ENCODE assay signal across 9 cellular contexts in genomic region chrX:129925305-129926092, GRCh38. TPM values are rescaled to one million over a fixed set of nuclear protein-coding genes. Genes with fewer than 3 reads are reported as not detected.
A peak's percentile ranks its signal among the peaks of the same experiment; 100 is the strongest.
DNase-seq lines count a peak whose midpoint lies in the region; ATAC-seq and TF ChIP-seq lines count a peak whose summit lies in the region.
"Had no signal": no experiment of that assay in that cellular context is flagged by ENCODE, and none has a peak within 500 bp of the region (broad histone marks: within the 10 kb centered on the region; RNA-seq: fewer than 3 reads in every experiment).

No MANE protein-coding gene starts in this region.

- H3K27ac Mint-ChIP-seq in H9 = no peak overlapping the region
- no peak overlapping the region for H3K27ac Mint-ChIP-seq in activated CD4-positive, alpha-beta memory T cell treated with anti-CD3 and anti-CD28 coated beads, Interleukin-2, amount 10 ng/mL, durations not matched to agents 7 days and 5 days
- no peak overlapping the region for H3K27ac Mint-ChIP-seq in mesothelial cell of epicardium
- H3K27ac Mint-ChIP-seq: activated naive CD8-positive, alpha-beta T cell had no signal

- no peak overlapping the region for H2BK5ac ChIP-seq in H9 (ENCODE audit: insufficient read length, low read length)

- H4K8ac ChIP-seq in H9 (replicated peaks; ENCODE audit: insufficient read length, low read depth, low read length) = no peak overlapping the region

- no peak overlapping the region for H4K91ac ChIP-seq in H9 (ENCODE audit: insufficient read length, low read depth, low read length)

- no peak overlapping the region for H3K56ac ChIP-seq in H9 (ENCODE audit: insufficient read length, low read depth, low read length)

- no peak overlapping the region for H3T11ph ChIP-seq in H9 (ENCODE audit: low read length)

- no peak overlapping the region for H3K18ac ChIP-seq in H9 (ENCODE audit: insufficient read length, low read depth, low read length)

- H3K36me3 Mint-ChIP-seq in H9 (ENCODE audit: insufficient read depth in 1 of 3, low read depth in 3 of 3) = peaks cover 37 to 77% (median 65%) of the 10 kb centered on the region in 3 experiments; a peak in 6 of 7 replicates
- H3K36me3 Mint-ChIP-seq in activated CD4-positive, alpha-beta memory T cell treated with anti-CD3 and anti-CD28 coated beads, Interleukin-2, amount 10 ng/mL, durations not matched to agents 7 days and 5 days (ENCODE audit: low read depth) = peaks cover 39% of the 10 kb centered on the region
- peaks cover 29% of the 10 kb centered on the region for H3K36me3 Mint-ChIP-seq in mesothelial cell of epicardium

- no peak overlapping the region for H3K4me2 ChIP-seq in H9 (ENCODE audit: insufficient read depth, insufficient read length, low read length)

- H3K23me2 ChIP-seq in H9 (ENCODE audit: insufficient read length, low read depth, low read length, poor library complexity, severe bottlenecking) = no peaks in the 10 kb centered on the region

- no peaks in the 10 kb centered on the region for H3K27me3 Mint-ChIP-seq in H9 (ENCODE audit: low read depth)
- no peaks in the 10 kb centered on the region for H3K27me3 Mint-ChIP-seq in activated CD4-positive, alpha-beta memory T cell treated with anti-CD3 and anti-CD28 coated beads, Interleukin-2, amount 10 ng/mL, durations not matched to agents 7 days and 5 days
- H3K27me3 Mint-ChIP-seq in mesothelial cell of epicardium (ENCODE audit: low read depth) = no peaks in the 10 kb centered on the region
- H3K27me3 Mint-ChIP-seq: activated naive CD8-positive, alpha-beta T cell had no signal

- no peak overlapping the region for H3K23ac ChIP-seq in H9 (ENCODE audit: insufficient read length, low read depth, low read length)

- H3K14ac ChIP-seq in H9 (ENCODE audit: insufficient read depth, low read length) = no peak overlapping the region

- no peak overlapping the region for H2AK5ac ChIP-seq in H9 (ENCODE audit: insufficient read length, low read length)

- ATAC-seq in HG03565 (IDR thresholded peaks at IDR 0.05; ENCODE audit: unreplicated experiment) = no peak

- H3K79me1 ChIP-seq in H9 (ENCODE audit: insufficient read depth, low read depth, low read length, poor library complexity, severe bottlenecking) = no peaks in the 10 kb centered on the region

- H3K4me1 ChIP-seq in H9 (ENCODE audit: insufficient read depth, low read length) = no peaks in the 10 kb centered on the region

- H3K9me3 Mint-ChIP-seq in H9 (peaks cover 0 to 59% of the 10 kb centered on the region in 2 experiments; a peak in 2 of 5 replicates), mesothelial cell of epicardium (peaks cover 16% of the 10 kb centered on the region)
- H3K9me3 Mint-ChIP-seq in activated CD4-positive, alpha-beta memory T cell treated with anti-CD3 and anti-CD28 coated beads, Interleukin-2, amount 10 ng/mL, durations not matched to agents 7 days and 5 days = no peaks in the 10 kb centered on the region

- no peaks in the 10 kb centered on the region for H3K79me2 ChIP-seq in H9 (ENCODE audit: insufficient read depth, low read length)

- H3K27ac ChIP-seq in H9 (ENCODE audit: insufficient read length, low read depth, low read length) = no peak overlapping the region

- H3K9me3 ChIP-seq in H9 (ENCODE audit: control insufficient read depth, low read depth, low read length) = peaks cover 26% of the 10 kb centered on the region

- POLR2A ChIA-PET in activated CD4-positive, alpha-beta memory T cell treated with anti-CD3 and anti-CD28 coated beads, Interleukin-2, amount 10 ng/mL, durations not matched to agents 7 days and 5 days (lab: Charles Lee) = interaction anchor here (2.0 to 2.6 kb wide), 2 partner anchors 20 to 135 kb away, joined by 7 to 13 read pairs; partner anchors contain the start of gene UTP14A

- WGBS in H9 (ENCODE audit: extremely low coverage, insufficient read length, low lambda C conversion rate) = no CpG with 5 or more reads among the region's 15 CpGs

- no peak overlapping the region for H4K5ac ChIP-seq in H9 (ENCODE audit: insufficient read length, low read depth, low read length)

- no peaks in the 10 kb centered on the region for H4K20me1 ChIP-seq in H9 (ENCODE audit: control insufficient read depth, insufficient read depth, insufficient read length)

- no peak overlapping the region for H3K9ac ChIP-seq in H9 (ENCODE audit: extremely low read depth, insufficient read length, low read length)

- no peak overlapping the region for H2BK15ac ChIP-seq in H9 (ENCODE audit: low read depth, low read length)

- no peaks in the 10 kb centered on the region for H3K27me3 ChIP-seq in H9 (ENCODE audit: insufficient read depth, low read length)

- no peaks in the 10 kb centered on the region for H3K4me1 Mint-ChIP-seq in H9
- peaks cover 4% of the 10 kb centered on the region for H3K4me1 Mint-ChIP-seq in activated CD4-positive, alpha-beta memory T cell treated with anti-CD3 and anti-CD28 coated beads, Interleukin-2, amount 10 ng/mL, durations not matched to agents 7 days and 5 days
- no peaks in the 10 kb centered on the region for H3K4me1 Mint-ChIP-seq in mesothelial cell of epicardium

- no peak overlapping the region for H2AFZ ChIP-seq in H9 (ENCODE audit: low read length)

- no peak overlapping the region for H2BK12ac ChIP-seq in H9 (ENCODE audit: insufficient read length, low read depth, low read length)

- H3K4me3 Mint-ChIP-seq in H9 = no peak overlapping the region; a peak in 1 of 5 replicates
- no peak overlapping the region for H3K4me3 Mint-ChIP-seq in activated CD4-positive, alpha-beta memory T cell treated with anti-CD3 and anti-CD28 coated beads, Interleukin-2, amount 10 ng/mL, durations not matched to agents 7 days and 5 days
- no peak overlapping the region for H3K4me3 Mint-ChIP-seq in mesothelial cell of epicardium
- H3K4me3 Mint-ChIP-seq: activated naive CD8-positive, alpha-beta T cell had no signal

- no peak overlapping the region for H3K4ac ChIP-seq in H9 (ENCODE audit: low read depth, low read length)

- peak; percentile 73 for TF ChIP-seq CTCF in H9 (conservative IDR thresholded peaks at IDR 0.05)
- peak; percentile 72 for TF ChIP-seq CTCF in mesothelial cell of epicardium (IDR thresholded peaks at IDR 0.05; ENCODE audit: unreplicated experiment)

- CTCF ChIA-PET in activated CD4-positive, alpha-beta memory T cell treated with anti-CD3 and anti-CD28 coated beads, Interleukin-2, amount 10 ng/mL, durations not matched to agents 7 days and 5 days (lab: Charles Lee) = interaction anchor here (1.0 to 4.0 kb wide), 19 partner anchors 8 to 324 kb away, joined by 3 to 91 read pairs (median 5); partner anchors contain the start of genes RAB33A and UTP14A

- no peak overlapping the region for H2BK20ac ChIP-seq in H9 (ENCODE audit: low read depth, low read length, poor library complexity, severe bottlenecking)

- H2BK120ac ChIP-seq in H9 (ENCODE audit: low read depth, low read length, poor library complexity, severe bottlenecking) = no peak overlapping the region

- DNase-seq in D341Med (ENCODE audit: low spot score) = peak; percentile 61
- DNase-seq in H9 = peak; percentile 64
- peak; percentile 19 for DNase-seq in NCI-H510A (lab: John Stamatoyannopoulos, UW)
- DNase-seq in activated CD4-positive, alpha-beta memory T cell treated with anti-CD3 and anti-CD28 coated beads, Interleukin-2, amount 10 ng/mL, durations not matched to agents 7 days and 5 days = peak; percentile 72
- DNase-seq in effector CD8-positive, alpha-beta T cell (lab: John Stamatoyannopoulos, UW) = peak; percentile 46
- DNase-seq in mesothelial cell of epicardium (ENCODE audit: low spot score in 2 of 2, unreplicated experiment in 2 of 2) = peak in 1 of 2 experiments; percentile 76
- peak; percentile 35 for DNase-seq in stimulated activated CD8-positive, alpha-beta memory T cell treated with anti-CD3 and anti-CD28 coated beads, Interleukin-4, amount 100 ng/mL, for 24 hours (ENCODE audit: low read depth)

RNA-seq across cellular contexts. Expression of gene UTP14A, which starts 19.5 kb away (rescaled TPM):
- total RNA-seq in H9 (2021) (37.0 and 39.0 TPM in 2 replicates), mesothelial cell of epicardium (19.2 to 20.4 TPM (median 19.2 TPM) in 3 replicates)
- 10 to 100 TPM; 15.3 to 18.4 TPM for total RNA-seq in activated CD4-positive, alpha-beta memory T cell treated with anti-CD3 and anti-CD28 coated beads, Interleukin-2, amount 10 ng/mL, durations not matched to agents 7 days and 5 days

RNA-seq across cellular contexts. Expression of gene BCORL1, which starts 56.9 kb away (rescaled TPM):
- total RNA-seq in H9 (2021) (6.1 TPM in 2 replicates), mesothelial cell of epicardium (27.7 to 28.9 TPM (median 28.0 TPM) in 3 replicates)
- 1 to 10 TPM; 6.9 to 7.2 TPM for total RNA-seq in activated CD4-positive, alpha-beta memory T cell treated with anti-CD3 and anti-CD28 coated beads, Interleukin-2, amount 10 ng/mL, durations not matched to agents 7 days and 5 days
